In genomic region chr10:132536241-132536963, GRCh38 we compare ENCODE assay signal across 8 cellular contexts. TPM values are rescaled to one million over a fixed set of nuclear protein-coding genes. Genes with fewer than 3 reads are reported as not detected.
DNase-seq lines count a peak whose midpoint lies in the region; ATAC-seq and TF ChIP-seq lines count a peak whose summit lies in the region.

No MANE protein-coding gene starts in this region.

- H3K4me3 ChIP-seq in BLaER1, result peak overlapping the region; percentile 78
- H3K4me3 ChIP-seq in Peyer's patch, result peak overlapping the region; percentile 69 to 78 (median 78)
- H3K4me3 ChIP-seq in endodermal cell (ENCODE audit: low read length), result peak overlapping the region; percentile 80

- no peak overlapping the region for H3K27ac Mint-ChIP-seq in endodermal cell

- H3K27ac ChIP-seq in BLaER1 (peak overlapping the region; percentile 88), Peyer's patch (peak overlapping the region; percentile 85 to 95 (median 92)), endodermal cell (ENCODE audit: low read depth, low read length) (peak overlapping the region; percentile 49)

- H3K9ac ChIP-seq in BLaER1, result peak overlapping the region; percentile 82
- H3K9ac ChIP-seq in endodermal cell (ENCODE audit: extremely low read depth, low read length, poor library complexity, severe bottlenecking), result peak overlapping the region; percentile 41

- no peaks in the 10 kb centered on the region for H3K27me3 ChIP-seq in BLaER1
- H3K27me3 ChIP-seq in Peyer's patch, result no peaks in the 10 kb centered on the region
- no peaks in the 10 kb centered on the region for H3K27me3 ChIP-seq in endodermal cell (ENCODE audit: control insufficient read depth, insufficient read depth, low read length, poor library complexity, severe bottlenecking)

- H3K4me2 ChIP-seq in BLaER1, result peak overlapping the region; percentile 97

- 28 to 57% methylated on average over 14 to 30 of the region's 30 CpGs for WGBS in endodermal cell (ENCODE audit: insufficient coverage in 1 of 2, insufficient read length in 1 of 2), 2 experiments

- peak in 2 of 3 donors; percentile 60 to 71 for DNase-seq in Peyer's patch
- DNase-seq in endodermal cell, result peak; percentile 54
- peak; percentile 40 for DNase-seq in myocyte (ENCODE audit: low read depth)
- DNase-seq in GM19238 (ENCODE audit: insufficient read length, low spot score), result no peak
- DNase-seq in NCI-H146 treated with DMSO at 0.1 percent for 48 hours (lab: John Stamatoyannopoulos, UW; ENCODE audit: unreplicated experiment), result no peak

- H3K4me1 ChIP-seq in BLaER1, result peaks cover 60% of the 10 kb centered on the region
- H3K4me1 ChIP-seq in Peyer's patch, result peaks cover 5 to 40% (median 15%) of the 10 kb centered on the region in 4 donors
- H3K4me1 ChIP-seq in endodermal cell (ENCODE audit: control insufficient read depth, insufficient read depth, low read length), result peaks cover 2% of the 10 kb centered on the region

- H3K9me3 ChIP-seq in BLaER1 (peaks cover 13% of the 10 kb centered on the region), Peyer's patch (no peaks in the 10 kb centered on the region), endodermal cell (ENCODE audit: control insufficient read depth, low read length) (peaks cover 8% of the 10 kb centered on the region)

- H4K20me1 ChIP-seq in BLaER1, result peaks cover 35% of the 10 kb centered on the region

- TF ChIP-seq CTCF in Peyer's patch (IDR thresholded peaks at IDR 0.05) (peak in 1 of 6 experiments; percentile 3), endodermal cell (conservative IDR thresholded peaks at IDR 0.05) (no peak)

- peaks cover 28% of the 10 kb centered on the region for H3K4me1 Mint-ChIP-seq in endodermal cell

- TF ChIP-seq POLR2A in Peyer's patch (IDR thresholded peaks at IDR 0.05), result no peak

- peaks cover 11% of the 10 kb centered on the region for H3K9me3 Mint-ChIP-seq in endodermal cell

- ATAC-seq in GM21737 (IDR thresholded peaks at IDR 0.05; ENCODE audit: unreplicated experiment) (peak; percentile 1), HG02798 (IDR thresholded peaks at IDR 0.05; ENCODE audit: poor library complexity, unreplicated experiment) (no peak)

- H3K36me3 Mint-ChIP-seq in endodermal cell (ENCODE audit: low read depth), result no peaks in the 10 kb centered on the region

- H3K36me3 ChIP-seq in BLaER1 (0 out of 2 replicates have a peak, but pooled peaks cover 6% of the 10 kb centered on the region), Peyer's patch (no peaks in the 10 kb centered on the region), endodermal cell (ENCODE audit: control insufficient read depth, insufficient read depth, low read length) (no peaks in the 10 kb centered on the region)

- H3K4me3 Mint-ChIP-seq in endodermal cell, result peak overlapping the region; percentile 79

- peaks cover 24% of the 10 kb centered on the region for H3K27me3 Mint-ChIP-seq in endodermal cell (ENCODE audit: insufficient read depth)

RNA-seq across cellular contexts. Expression of gene INPP5A, which starts 1.2 kb away (rescaled TPM):
- 10 to 100 TPM; 33.8 to 76.4 (median 38.1) TPM for total RNA-seq in Peyer's patch
- 10 to 100 TPM; 20.7 to 26.7 TPM for total RNA-seq in endodermal cell
- polyA plus RNA-seq in endodermal cell (2013, experiment 1 of 2), result 21.7 TPM
- polyA plus RNA-seq in endodermal cell (2013, experiment 2 of 2), result 20.9 TPM
- total RNA-seq in myocyte, result 15.8 and 48.6 TPM in 2 replicates
- polyA plus RNA-seq in myocyte (2012), result 11.0 TPM

Comparison
In these comparisons a context has a peak if more than half of its experiments do, and no peak if none do; other contexts are left out.
1. DNase-seq: peak in Peyer's patch (2 of 3), endodermal cell (single experiment) and myocyte (single experiment); none in GM19238 (single experiment) and NCI-H146 treated with DMSO at 0.1 percent for 48 hours (single experiment).
2. Peak in every context shown above with its lines, with median percentiles within 50 percentile points of each other: H3K27ac ChIP-seq and H3K4me3 ChIP-seq.